1 cellular context compared by ENCODE assay signal in the genomic region with DNA sequence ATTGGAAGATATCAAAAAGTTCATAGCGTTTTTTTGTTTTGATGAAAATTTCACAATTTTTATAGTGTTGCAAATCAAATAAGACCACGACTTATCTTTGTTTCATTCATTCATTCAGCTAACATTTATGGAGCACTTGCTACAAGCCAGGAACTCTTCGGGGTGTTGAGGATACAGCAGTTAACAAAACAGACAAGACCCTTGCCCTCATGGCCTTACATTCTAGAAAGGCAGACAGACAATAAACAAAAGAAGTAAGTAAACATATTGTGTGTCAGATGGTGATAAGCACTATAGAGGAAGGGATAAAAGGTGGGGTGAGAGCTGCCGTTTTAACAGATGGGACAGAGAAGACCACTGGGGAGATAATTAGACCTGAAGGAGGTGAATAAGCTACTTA.
TF ChIP-seq lines count a peak whose summit lies in the region.

No MANE protein-coding gene starts in this region.

TF ChIP-seq in HepG2, 621 proteins besides CTCF, POLR2A, EP300 and RAD21 (continued from another document and continues in another):
- TF ChIP-seq, protein P1, sequence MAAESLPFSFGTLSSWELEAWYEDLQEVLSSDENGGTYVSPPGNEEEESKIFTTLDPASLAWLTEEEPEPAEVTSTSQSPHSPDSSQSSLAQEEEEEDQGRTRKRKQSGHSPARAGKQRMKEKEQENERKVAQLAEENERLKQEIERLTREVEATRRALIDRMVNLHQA (CRISPR knock-in tag; IDR thresholded peaks at IDR 0.05), result no peak
- TF ChIP-seq MATR3 (CRISPR knock-in tag; IDR thresholded peaks at IDR 0.05) (no peak), SALL2 (CRISPR knock-in tag; IDR thresholded peaks at IDR 0.05) (no peak), ELF4 (CRISPR knock-in tag; IDR thresholded peaks at IDR 0.05; ENCODE audit: borderline replicate concordance) (no peak), ZMAT3 (CRISPR knock-in tag; conservative IDR thresholded peaks at IDR 0.05) (no peak), POLR2G (IDR thresholded peaks at IDR 0.05; ENCODE audit: low read depth, low read length) (no peak), ZNF333 (CRISPR knock-in tag; IDR thresholded peaks at IDR 0.05; ENCODE audit: borderline replicate concordance) (no peak), ZNF775 (CRISPR knock-in tag; IDR thresholded peaks at IDR 0.05; ENCODE audit: borderline replicate concordance) (no peak), KLF15 (CRISPR knock-in tag; IDR thresholded peaks at IDR 0.05; ENCODE audit: borderline replicate concordance) (no peak), RFX1 (IDR thresholded peaks at IDR 0.05) (no peak), GTF3A (CRISPR knock-in tag; conservative IDR thresholded peaks at IDR 0.05) (no peak), ZMYM4 (CRISPR knock-in tag; IDR thresholded peaks at IDR 0.05) (no peak; the same call in 1 of the 2 replicates), KDM4B (CRISPR knock-in tag; IDR thresholded peaks at IDR 0.05) (no peak), TGIF2 (CRISPR knock-in tag; IDR thresholded peaks at IDR 0.05) (no peak), AGO2 (optimal IDR thresholded peaks at IDR 0.05; ENCODE audit: low read depth, low read length) (no peak), MIXL1 (CRISPR knock-in tag; IDR thresholded peaks at IDR 0.05) (0 out of 2 replicates have a peak, but pooled peaks have one; percentile 54), SYNCRIP (IDR thresholded peaks at IDR 0.05; ENCODE audit: insufficient read depth, low read depth, low read length) (no peak), ZNF720 (CRISPR knock-in tag; IDR thresholded peaks at IDR 0.05) (no peak), MZF1 (CRISPR knock-in tag; IDR thresholded peaks at IDR 0.05; ENCODE audit: borderline replicate concordance) (no peak), ZFP1 (CRISPR knock-in tag; IDR thresholded peaks at IDR 0.05) (no peak), ZSCAN22 (CRISPR knock-in tag; IDR thresholded peaks at IDR 0.05) (no peak), ZNF460 (CRISPR knock-in tag; IDR thresholded peaks at IDR 0.05; ENCODE audit: borderline replicate concordance) (no peak), ZNF335 (CRISPR knock-in tag; IDR thresholded peaks at IDR 0.05) (no peak), HNF4G (IDR thresholded peaks at IDR 0.05; ENCODE audit: borderline replicate concordance, low read depth, low read length) (no peak), HNF4G (CRISPR knock-in tag; IDR thresholded peaks at IDR 0.05; ENCODE audit: borderline replicate concordance, low read depth) (no peak), RARA (CRISPR knock-in tag; IDR thresholded peaks at IDR 0.05) (peak; percentile 94), ZNF747 (CRISPR knock-in tag; IDR thresholded peaks at IDR 0.05; ENCODE audit: borderline replicate concordance) (no peak), NKX3-1 (CRISPR knock-in tag; IDR thresholded peaks at IDR 0.05) (no peak), TEAD3 (CRISPR knock-in tag; optimal IDR thresholded peaks at IDR 0.05; ENCODE audit: borderline replicate concordance) (peak; percentile 21), ESRRA (CRISPR knock-in tag; IDR thresholded peaks at IDR 0.05; ENCODE audit: low read depth) (no peak), MAFG (CRISPR knock-in tag; IDR thresholded peaks at IDR 0.05) (no peak)
- TF ChIP-seq, protein P2, sequence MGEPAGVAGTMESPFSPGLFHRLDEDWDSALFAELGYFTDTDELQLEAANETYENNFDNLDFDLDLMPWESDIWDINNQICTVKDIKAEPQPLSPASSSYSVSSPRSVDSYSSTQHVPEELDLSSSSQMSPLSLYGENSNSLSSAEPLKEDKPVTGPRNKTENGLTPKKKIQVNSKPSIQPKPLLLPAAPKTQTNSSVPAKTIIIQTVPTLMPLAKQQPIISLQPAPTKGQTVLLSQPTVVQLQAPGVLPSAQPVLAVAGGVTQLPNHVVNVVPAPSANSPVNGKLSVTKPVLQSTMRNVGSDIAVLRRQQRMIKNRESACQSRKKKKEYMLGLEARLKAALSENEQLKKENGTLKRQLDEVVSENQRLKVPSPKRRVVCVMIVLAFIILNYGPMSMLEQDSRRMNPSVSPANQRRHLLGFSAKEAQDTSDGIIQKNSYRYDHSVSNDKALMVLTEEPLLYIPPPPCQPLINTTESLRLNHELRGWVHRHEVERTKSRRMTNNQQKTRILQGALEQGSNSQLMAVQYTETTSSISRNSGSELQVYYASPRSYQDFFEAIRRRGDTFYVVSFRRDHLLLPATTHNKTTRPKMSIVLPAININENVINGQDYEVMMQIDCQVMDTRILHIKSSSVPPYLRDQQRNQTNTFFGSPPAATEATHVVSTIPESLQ (CRISPR knock-in tag; conservative IDR thresholded peaks at IDR 0.05), result no peak
- TF ChIP-seq, protein P3, sequence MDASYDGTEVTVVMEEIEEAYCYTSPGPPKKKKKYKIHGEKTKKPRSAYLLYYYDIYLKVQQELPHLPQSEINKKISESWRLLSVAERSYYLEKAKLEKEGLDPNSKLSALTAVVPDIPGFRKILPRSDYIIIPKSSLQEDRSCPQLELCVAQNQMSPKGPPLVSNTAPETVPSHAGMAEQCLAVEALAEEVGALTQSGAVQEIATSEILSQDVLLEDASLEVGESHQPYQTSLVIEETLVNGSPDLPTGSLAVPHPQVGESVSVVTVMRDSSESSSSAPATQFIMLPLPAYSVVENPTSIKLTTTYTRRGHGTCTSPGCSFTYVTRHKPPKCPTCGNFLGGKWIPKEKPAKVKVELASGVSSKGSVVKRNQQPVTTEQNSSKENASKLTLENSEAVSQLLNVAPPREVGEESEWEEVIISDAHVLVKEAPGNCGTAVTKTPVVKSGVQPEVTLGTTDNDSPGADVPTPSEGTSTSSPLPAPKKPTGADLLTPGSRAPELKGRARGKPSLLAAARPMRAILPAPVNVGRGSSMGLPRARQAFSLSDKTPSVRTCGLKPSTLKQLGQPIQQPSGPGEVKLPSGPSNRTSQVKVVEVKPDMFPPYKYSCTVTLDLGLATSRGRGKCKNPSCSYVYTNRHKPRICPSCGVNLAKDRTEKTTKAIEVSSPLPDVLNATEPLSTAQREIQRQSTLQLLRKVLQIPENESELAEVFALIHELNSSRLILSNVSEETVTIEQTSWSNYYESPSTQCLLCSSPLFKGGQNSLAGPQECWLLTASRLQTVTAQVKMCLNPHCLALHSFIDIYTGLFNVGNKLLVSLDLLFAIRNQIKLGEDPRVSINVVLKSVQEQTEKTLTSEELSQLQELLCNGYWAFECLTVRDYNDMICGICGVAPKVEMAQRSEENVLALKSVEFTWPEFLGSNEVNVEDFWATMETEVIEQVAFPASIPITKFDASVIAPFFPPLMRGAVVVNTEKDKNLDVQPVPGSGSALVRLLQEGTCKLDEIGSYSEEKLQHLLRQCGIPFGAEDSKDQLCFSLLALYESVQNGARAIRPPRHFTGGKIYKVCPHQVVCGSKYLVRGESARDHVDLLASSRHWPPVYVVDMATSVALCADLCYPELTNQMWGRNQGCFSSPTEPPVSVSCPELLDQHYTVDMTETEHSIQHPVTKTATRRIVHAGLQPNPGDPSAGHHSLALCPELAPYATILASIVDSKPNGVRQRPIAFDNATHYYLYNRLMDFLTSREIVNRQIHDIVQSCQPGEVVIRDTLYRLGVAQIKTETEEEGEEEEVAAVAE (CRISPR knock-in tag; IDR thresholded peaks at IDR 0.05; ENCODE audit: borderline replicate concordance), result no peak
- TF ChIP-seq, protein P4, sequence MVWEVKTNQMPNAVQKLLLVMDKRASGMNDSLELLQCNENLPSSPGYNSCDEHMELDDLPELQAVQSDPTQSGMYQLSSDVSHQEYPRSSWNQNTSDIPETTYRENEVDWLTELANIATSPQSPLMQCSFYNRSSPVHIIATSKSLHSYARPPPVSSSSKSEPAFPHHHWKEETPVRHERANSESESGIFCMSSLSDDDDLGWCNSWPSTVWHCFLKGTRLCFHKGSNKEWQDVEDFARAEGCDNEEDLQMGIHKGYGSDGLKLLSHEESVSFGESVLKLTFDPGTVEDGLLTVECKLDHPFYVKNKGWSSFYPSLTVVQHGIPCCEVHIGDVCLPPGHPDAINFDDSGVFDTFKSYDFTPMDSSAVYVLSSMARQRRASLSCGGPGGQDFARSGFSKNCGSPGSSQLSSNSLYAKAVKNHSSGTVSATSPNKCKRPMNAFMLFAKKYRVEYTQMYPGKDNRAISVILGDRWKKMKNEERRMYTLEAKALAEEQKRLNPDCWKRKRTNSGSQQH (CRISPR knock-in tag; IDR thresholded peaks at IDR 0.05; ENCODE audit: low read depth), result no peak
- TF ChIP-seq, protein P5, sequence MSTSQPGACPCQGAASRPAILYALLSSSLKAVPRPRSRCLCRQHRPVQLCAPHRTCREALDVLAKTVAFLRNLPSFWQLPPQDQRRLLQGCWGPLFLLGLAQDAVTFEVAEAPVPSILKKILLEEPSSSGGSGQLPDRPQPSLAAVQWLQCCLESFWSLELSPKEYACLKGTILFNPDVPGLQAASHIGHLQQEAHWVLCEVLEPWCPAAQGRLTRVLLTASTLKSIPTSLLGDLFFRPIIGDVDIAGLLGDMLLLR (CRISPR knock-in tag; IDR thresholded peaks at IDR 0.05), result no peak
- TF ChIP-seq, protein P6, sequence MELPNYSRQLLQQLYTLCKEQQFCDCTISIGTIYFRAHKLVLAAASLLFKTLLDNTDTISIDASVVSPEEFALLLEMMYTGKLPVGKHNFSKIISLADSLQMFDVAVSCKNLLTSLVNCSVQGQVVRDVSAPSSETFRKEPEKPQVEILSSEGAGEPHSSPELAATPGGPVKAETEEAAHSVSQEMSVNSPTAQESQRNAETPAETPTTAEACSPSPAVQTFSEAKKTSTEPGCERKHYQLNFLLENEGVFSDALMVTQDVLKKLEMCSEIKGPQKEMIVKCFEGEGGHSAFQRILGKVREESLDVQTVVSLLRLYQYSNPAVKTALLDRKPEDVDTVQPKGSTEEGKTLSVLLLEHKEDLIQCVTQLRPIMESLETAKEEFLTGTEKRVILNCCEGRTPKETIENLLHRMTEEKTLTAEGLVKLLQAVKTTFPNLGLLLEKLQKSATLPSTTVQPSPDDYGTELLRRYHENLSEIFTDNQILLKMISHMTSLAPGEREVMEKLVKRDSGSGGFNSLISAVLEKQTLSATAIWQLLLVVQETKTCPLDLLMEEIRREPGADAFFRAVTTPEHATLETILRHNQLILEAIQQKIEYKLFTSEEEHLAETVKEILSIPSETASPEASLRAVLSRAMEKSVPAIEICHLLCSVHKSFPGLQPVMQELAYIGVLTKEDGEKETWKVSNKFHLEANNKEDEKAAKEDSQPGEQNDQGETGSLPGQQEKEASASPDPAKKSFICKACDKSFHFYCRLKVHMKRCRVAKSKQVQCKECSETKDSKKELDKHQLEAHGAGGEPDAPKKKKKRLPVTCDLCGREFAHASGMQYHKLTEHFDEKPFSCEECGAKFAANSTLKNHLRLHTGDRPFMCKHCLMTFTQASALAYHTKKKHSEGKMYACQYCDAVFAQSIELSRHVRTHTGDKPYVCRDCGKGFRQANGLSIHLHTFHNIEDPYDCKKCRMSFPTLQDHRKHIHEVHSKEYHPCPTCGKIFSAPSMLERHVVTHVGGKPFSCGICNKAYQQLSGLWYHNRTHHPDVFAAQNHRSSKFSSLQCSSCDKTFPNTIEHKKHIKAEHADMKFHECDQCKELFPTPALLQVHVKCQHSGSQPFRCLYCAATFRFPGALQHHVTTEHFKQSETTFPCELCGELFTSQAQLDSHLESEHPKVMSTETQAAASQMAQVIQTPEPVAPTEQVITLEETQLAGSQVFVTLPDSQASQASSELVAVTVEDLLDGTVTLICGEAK (IDR thresholded peaks at IDR 0.05), result no peak
- TF ChIP-seq, protein P6 (CRISPR knock-in tag; IDR thresholded peaks at IDR 0.05), result no peak
- TF ChIP-seq, protein P7, sequence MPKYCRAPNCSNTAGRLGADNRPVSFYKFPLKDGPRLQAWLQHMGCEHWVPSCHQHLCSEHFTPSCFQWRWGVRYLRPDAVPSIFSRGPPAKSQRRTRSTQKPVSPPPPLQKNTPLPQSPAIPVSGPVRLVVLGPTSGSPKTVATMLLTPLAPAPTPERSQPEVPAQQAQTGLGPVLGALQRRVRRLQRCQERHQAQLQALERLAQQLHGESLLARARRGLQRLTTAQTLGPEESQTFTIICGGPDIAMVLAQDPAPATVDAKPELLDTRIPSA (CRISPR knock-in tag; IDR thresholded peaks at IDR 0.05; ENCODE audit: borderline replicate concordance), result no peak
- TF ChIP-seq, protein P8, sequence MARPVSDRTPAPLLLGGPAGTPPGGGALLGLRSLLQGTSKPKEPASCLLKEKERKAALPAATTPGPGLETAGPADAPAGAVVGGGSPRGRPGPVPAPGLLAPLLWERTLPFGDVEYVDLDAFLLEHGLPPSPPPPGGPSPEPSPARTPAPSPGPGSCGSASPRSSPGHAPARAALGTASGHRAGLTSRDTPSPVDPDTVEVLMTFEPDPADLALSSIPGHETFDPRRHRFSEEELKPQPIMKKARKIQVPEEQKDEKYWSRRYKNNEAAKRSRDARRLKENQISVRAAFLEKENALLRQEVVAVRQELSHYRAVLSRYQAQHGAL (CRISPR knock-in tag; IDR thresholded peaks at IDR 0.05; ENCODE audit: not compliant biosample characterization), result no peak
- TF ChIP-seq, protein P9, sequence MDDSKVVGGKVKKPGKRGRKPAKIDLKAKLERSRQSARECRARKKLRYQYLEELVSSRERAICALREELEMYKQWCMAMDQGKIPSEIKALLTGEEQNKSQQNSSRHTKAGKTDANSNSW (CRISPR knock-in tag; IDR thresholded peaks at IDR 0.05; ENCODE audit: borderline replicate concordance), result no peak
